In the genomic region with DNA sequence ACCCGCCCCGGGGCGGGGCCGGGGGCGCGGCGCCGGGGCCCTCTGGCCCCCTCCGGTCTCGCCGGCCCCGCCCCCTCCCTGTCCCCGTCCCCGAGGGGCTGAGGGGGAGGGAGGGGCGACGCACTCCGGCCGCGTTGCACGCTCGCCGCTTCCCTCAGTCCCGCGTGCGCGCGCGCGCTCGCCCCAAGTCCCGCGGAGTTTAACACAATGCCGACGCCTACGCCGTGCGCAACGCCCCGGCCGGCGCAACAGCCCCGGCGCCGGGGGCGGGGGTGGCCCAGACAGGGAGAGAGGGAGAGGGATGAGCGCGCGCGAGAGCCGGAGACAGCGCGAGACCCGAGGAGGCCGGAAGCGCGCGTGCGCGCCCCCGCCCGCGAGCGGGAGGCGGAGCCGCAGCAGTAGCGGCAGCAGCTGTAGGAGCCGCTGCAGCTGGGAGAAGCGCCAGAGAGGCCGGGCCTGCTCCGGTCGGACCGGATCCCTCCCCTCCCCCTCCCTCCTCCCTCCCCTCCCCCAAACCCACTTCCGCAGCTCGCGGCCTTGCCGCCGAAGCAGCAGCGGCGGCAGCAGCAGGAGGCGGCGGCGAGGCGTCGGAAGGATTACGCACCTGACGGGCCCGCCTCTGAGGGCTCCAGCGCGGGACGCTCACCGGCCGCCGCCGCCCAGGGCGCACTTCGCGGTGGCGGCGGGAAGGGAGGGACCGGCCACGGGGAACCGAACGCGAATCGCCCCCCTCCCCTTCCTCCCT, we compare ENCODE assay signal across 1 cellular context.
TF ChIP-seq lines count a peak whose summit lies in the region.

No MANE protein-coding gene starts in this region.

TF ChIP-seq in H1, 55 proteins besides CTCF, POLR2A, EP300 and RAD21:
- no peak for TF ChIP-seq ASH2L (IDR thresholded peaks at IDR 0.05; ENCODE audit: low read length)
- TF ChIP-seq YY1 (IDR thresholded peaks at IDR 0.05; ENCODE audit: low read depth, low read length), result no peak
- peak; percentile 96 for TF ChIP-seq EGR1 (IDR thresholded peaks at IDR 0.05; ENCODE audit: borderline replicate concordance, low read depth, low read length)
- peak in 1 of 2 experiments; percentile 27; a peak in 2 of 4 replicates for TF ChIP-seq SIN3A (conservative IDR thresholded peaks at IDR 0.05 in 1 of 2, IDR thresholded peaks at IDR 0.05 in 1 of 2; ENCODE audit: low read depth in 1 of 2, low read length in 2 of 2)
- no peak for TF ChIP-seq RBBP5 (IDR thresholded peaks at IDR 0.05; ENCODE audit: borderline replicate concordance, low read depth, low read length)
- TF ChIP-seq SP1 (IDR thresholded peaks at IDR 0.05; ENCODE audit: low read depth, low read length), result 0 out of 2 replicates have a peak, but pooled peaks have one; percentile 43
- TF ChIP-seq PHF8 (conservative IDR thresholded peaks at IDR 0.05; ENCODE audit: low read depth, low read length), result peak; percentile 79
- peak; percentile 66 for TF ChIP-seq KDM4A (IDR thresholded peaks at IDR 0.05; ENCODE audit: low read depth, low read length, severe bottlenecking)
- TF ChIP-seq RNF2 (IDR thresholded peaks at IDR 0.05; ENCODE audit: borderline replicate concordance, low read depth, low read length, missing control alignments, poor library complexity, severe bottlenecking), result no peak
- peak; percentile 93 for TF ChIP-seq BRCA1 (IDR thresholded peaks at IDR 0.05; ENCODE audit: low read depth, low read length)
- TF ChIP-seq TBP (IDR thresholded peaks at IDR 0.05; ENCODE audit: low read depth, low read length), result peak; percentile 80
- TF ChIP-seq ZNF274 (IDR thresholded peaks at IDR 0.05; ENCODE audit: borderline replicate concordance, extremely low read depth, low read length), result no peak
- no peak for TF ChIP-seq RXRA (IDR thresholded peaks at IDR 0.05; ENCODE audit: insufficient read depth, low read depth, low read length)
- no peak for TF ChIP-seq CEBPB (IDR thresholded peaks at IDR 0.05; ENCODE audit: low read depth, low read length)
- TF ChIP-seq, protein P1, sequence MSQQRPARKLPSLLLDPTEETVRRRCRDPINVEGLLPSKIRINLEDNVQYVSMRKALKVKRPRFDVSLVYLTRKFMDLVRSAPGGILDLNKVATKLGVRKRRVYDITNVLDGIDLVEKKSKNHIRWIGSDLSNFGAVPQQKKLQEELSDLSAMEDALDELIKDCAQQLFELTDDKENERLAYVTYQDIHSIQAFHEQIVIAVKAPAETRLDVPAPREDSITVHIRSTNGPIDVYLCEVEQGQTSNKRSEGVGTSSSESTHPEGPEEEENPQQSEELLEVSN (IDR thresholded peaks at IDR 0.05), result no peak
- TF ChIP-seq NRF1 (IDR thresholded peaks at IDR 0.05; ENCODE audit: low read depth, low read length), result peak; percentile 53
- no peak for TF ChIP-seq JUND (IDR thresholded peaks at IDR 0.05; ENCODE audit: low read length)
- TF ChIP-seq, protein P2, sequence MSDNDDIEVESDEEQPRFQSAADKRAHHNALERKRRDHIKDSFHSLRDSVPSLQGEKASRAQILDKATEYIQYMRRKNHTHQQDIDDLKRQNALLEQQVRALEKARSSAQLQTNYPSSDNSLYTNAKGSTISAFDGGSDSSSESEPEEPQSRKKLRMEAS (IDR thresholded peaks at IDR 0.05), result peak; percentile 52; the same call in 1 of the 2 replicates
- TF ChIP-seq POLR2AphosphoS5 (IDR thresholded peaks at IDR 0.05; ENCODE audit: low read depth, low read length), result peak; percentile 90
- TF ChIP-seq TAF1 (IDR thresholded peaks at IDR 0.05; ENCODE audit: low read depth, low read length), result peak; percentile 84
- TF ChIP-seq HDAC2 (IDR thresholded peaks at IDR 0.05; ENCODE audit: borderline replicate concordance in 1 of 2, low read depth in 2 of 2, low read length in 2 of 2), result no peak
- TF ChIP-seq CHD1 (IDR thresholded peaks at IDR 0.05; ENCODE audit: low read depth, low read length), result no peak
- no peak for TF ChIP-seq KDM1A (IDR thresholded peaks at IDR 0.05; ENCODE audit: borderline replicate concordance, low read length)
- no peak; the same call in 1 of the 2 replicates for TF ChIP-seq GTF2F1 (IDR thresholded peaks at IDR 0.05; ENCODE audit: borderline replicate concordance, low read depth, low read length)
- TF ChIP-seq TAF7 (optimal IDR thresholded peaks at IDR 0.05; ENCODE audit: borderline replicate concordance, low read depth, low read length), result peak; percentile 69
- no peak; the same call in 1 of the 2 replicates for TF ChIP-seq CREB1 (IDR thresholded peaks at IDR 0.05)
- no peak for TF ChIP-seq CTBP2 (IDR thresholded peaks at IDR 0.05; ENCODE audit: borderline replicate concordance, insufficient read depth, insufficient read length, low read length)
- TF ChIP-seq CHD2 (IDR thresholded peaks at IDR 0.05; ENCODE audit: low read length), result peak; percentile 97
- TF ChIP-seq, protein P3, sequence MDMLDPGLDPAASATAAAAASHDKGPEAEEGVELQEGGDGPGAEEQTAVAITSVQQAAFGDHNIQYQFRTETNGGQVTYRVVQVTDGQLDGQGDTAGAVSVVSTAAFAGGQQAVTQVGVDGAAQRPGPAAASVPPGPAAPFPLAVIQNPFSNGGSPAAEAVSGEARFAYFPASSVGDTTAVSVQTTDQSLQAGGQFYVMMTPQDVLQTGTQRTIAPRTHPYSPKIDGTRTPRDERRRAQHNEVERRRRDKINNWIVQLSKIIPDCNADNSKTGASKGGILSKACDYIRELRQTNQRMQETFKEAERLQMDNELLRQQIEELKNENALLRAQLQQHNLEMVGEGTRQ (IDR thresholded peaks at IDR 0.05; ENCODE audit: low read length), result no peak
- TF ChIP-seq, protein P4, sequence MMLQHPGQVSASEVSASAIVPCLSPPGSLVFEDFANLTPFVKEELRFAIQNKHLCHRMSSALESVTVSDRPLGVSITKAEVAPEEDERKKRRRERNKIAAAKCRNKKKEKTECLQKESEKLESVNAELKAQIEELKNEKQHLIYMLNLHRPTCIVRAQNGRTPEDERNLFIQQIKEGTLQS (IDR thresholded peaks at IDR 0.05; ENCODE audit: insufficient read depth, low read depth, low read length), result no peak
- no peak for TF ChIP-seq BCL11A (IDR thresholded peaks at IDR 0.05; ENCODE audit: low read depth in 2 of 2, low read length in 2 of 2)
- no peak for TF ChIP-seq MAFK (IDR thresholded peaks at IDR 0.05; ENCODE audit: low read depth, low read length)
- peak; percentile 18; the same call in 1 of the 2 replicates for TF ChIP-seq SP4 (IDR thresholded peaks at IDR 0.05; ENCODE audit: low read length)
- no peak for TF ChIP-seq HDAC6 (IDR thresholded peaks at IDR 0.05; ENCODE audit: low read depth, low read length)
